ENCODE assay signal across 1 cellular context in genomic region chrX:106726485-106727437, GRCh38.
TF ChIP-seq lines count a peak whose summit lies in the region.

A gene with protein sequence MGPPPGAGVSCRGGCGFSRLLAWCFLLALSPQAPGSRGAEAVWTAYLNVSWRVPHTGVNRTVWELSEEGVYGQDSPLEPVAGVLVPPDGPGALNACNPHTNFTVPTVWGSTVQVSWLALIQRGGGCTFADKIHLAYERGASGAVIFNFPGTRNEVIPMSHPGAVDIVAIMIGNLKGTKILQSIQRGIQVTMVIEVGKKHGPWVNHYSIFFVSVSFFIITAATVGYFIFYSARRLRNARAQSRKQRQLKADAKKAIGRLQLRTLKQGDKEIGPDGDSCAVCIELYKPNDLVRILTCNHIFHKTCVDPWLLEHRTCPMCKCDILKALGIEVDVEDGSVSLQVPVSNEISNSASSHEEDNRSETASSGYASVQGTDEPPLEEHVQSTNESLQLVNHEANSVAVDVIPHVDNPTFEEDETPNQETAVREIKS (plus strand): TSS chrX:106726701. CDS start chrX:106726914, 213 bp downstream.

TF ChIP-seq in HepG2, 621 proteins besides CTCF, POLR2A, EP300 and RAD21 (continued from another document and continues in another):
- TF ChIP-seq ZNF841 (CRISPR knock-in tag; IDR thresholded peaks at IDR 0.05; ENCODE audit: borderline replicate concordance) (no peak), SRSF4 (IDR thresholded peaks at IDR 0.05; ENCODE audit: low read depth, low read length, poor library complexity, severe bottlenecking) (no peak), ETV5 (CRISPR knock-in tag; IDR thresholded peaks at IDR 0.05; ENCODE audit: borderline replicate concordance) (no peak), EED (CRISPR knock-in tag; IDR thresholded peaks at IDR 0.05) (no peak), RFX5 (IDR thresholded peaks at IDR 0.05; ENCODE audit: low read depth, low read length) (no peak), GATAD1 (CRISPR knock-in tag; IDR thresholded peaks at IDR 0.05) (no peak), TCF7 (IDR thresholded peaks at IDR 0.05; ENCODE audit: low read depth) (no peak), MED1 (CRISPR knock-in tag; IDR thresholded peaks at IDR 0.05) (peak; percentile 47), ATF1 (CRISPR knock-in tag; IDR thresholded peaks at IDR 0.05) (no peak), SRF (IDR thresholded peaks at IDR 0.05; ENCODE audit: low read depth, low read length) (no peak), MAFF (IDR thresholded peaks at IDR 0.05; ENCODE audit: low read depth, low read length) (no peak), ZNF784 (CRISPR knock-in tag; IDR thresholded peaks at IDR 0.05; ENCODE audit: borderline replicate concordance) (no peak), ZNF256 (CRISPR knock-in tag; conservative IDR thresholded peaks at IDR 0.05) (0 out of 2 replicates have a peak, but pooled peaks have one; percentile 39), KAT7 (CRISPR knock-in tag; IDR thresholded peaks at IDR 0.05; ENCODE audit: borderline replicate concordance) (peak; percentile 25; the same call in 1 of the 2 replicates), BCL6 (CRISPR knock-in tag; IDR thresholded peaks at IDR 0.05) (0 out of 2 replicates have a peak, but pooled peaks have one; percentile 8), HDAC1 (CRISPR knock-in tag; IDR thresholded peaks at IDR 0.05) (peak; percentile 45), PRMT3 (CRISPR knock-in tag; IDR thresholded peaks at IDR 0.05; ENCODE audit: borderline replicate concordance, low read depth) (no peak), ZNF292 (CRISPR knock-in tag; IDR thresholded peaks at IDR 0.05; ENCODE audit: borderline replicate concordance, low read depth) (0 out of 2 replicates have a peak, but pooled peaks have one; percentile 57), ATM (IDR thresholded peaks at IDR 0.05; ENCODE audit: borderline replicate concordance) (no peak), ZNF326 (CRISPR knock-in tag; IDR thresholded peaks at IDR 0.05; ENCODE audit: borderline replicate concordance) (no peak), ZNF143 (CRISPR knock-in tag; IDR thresholded peaks at IDR 0.05) (no peak), ZNF124 (CRISPR knock-in tag; IDR thresholded peaks at IDR 0.05) (no peak), PBX2 (CRISPR knock-in tag; IDR thresholded peaks at IDR 0.05) (no peak), ZNF451 (CRISPR knock-in tag; IDR thresholded peaks at IDR 0.05) (no peak), SP2 (CRISPR knock-in tag; IDR thresholded peaks at IDR 0.05) (no peak), SIN3A (IDR thresholded peaks at IDR 0.05; ENCODE audit: borderline replicate concordance, low read depth, low read length) (no peak), IRX3 (CRISPR knock-in tag; IDR thresholded peaks at IDR 0.05; ENCODE audit: borderline replicate concordance, low read depth) (no peak), NPAS2 (CRISPR knock-in tag; IDR thresholded peaks at IDR 0.05; ENCODE audit: borderline replicate concordance) (no peak), RARG (CRISPR knock-in tag; IDR thresholded peaks at IDR 0.05; ENCODE audit: low read depth) (no peak), MXI1 (IDR thresholded peaks at IDR 0.05; ENCODE audit: borderline replicate concordance, low read depth, low read length) (peak; percentile 33; the same call in 1 of the 3 replicates), MIXL1 (CRISPR knock-in tag; IDR thresholded peaks at IDR 0.05) (no peak), ZNF878 (CRISPR knock-in tag; IDR thresholded peaks at IDR 0.05) (no peak), DMAP1 (CRISPR knock-in tag; IDR thresholded peaks at IDR 0.05) (0 out of 2 replicates have a peak, but pooled peaks have one; percentile 31), CREB3 (CRISPR knock-in tag; IDR thresholded peaks at IDR 0.05) (no peak), ZNF251 (CRISPR knock-in tag; IDR thresholded peaks at IDR 0.05) (no peak), ZSCAN5A (CRISPR knock-in tag; IDR thresholded peaks at IDR 0.05; ENCODE audit: borderline replicate concordance) (no peak), ZNF557 (CRISPR knock-in tag; IDR thresholded peaks at IDR 0.05) (no peak), ZNF121 (CRISPR knock-in tag; IDR thresholded peaks at IDR 0.05) (0 out of 2 replicates have a peak, but pooled peaks have one; percentile 9), KLF13 (CRISPR knock-in tag; IDR thresholded peaks at IDR 0.05) (no peak)
- TF ChIP-seq, protein P1, sequence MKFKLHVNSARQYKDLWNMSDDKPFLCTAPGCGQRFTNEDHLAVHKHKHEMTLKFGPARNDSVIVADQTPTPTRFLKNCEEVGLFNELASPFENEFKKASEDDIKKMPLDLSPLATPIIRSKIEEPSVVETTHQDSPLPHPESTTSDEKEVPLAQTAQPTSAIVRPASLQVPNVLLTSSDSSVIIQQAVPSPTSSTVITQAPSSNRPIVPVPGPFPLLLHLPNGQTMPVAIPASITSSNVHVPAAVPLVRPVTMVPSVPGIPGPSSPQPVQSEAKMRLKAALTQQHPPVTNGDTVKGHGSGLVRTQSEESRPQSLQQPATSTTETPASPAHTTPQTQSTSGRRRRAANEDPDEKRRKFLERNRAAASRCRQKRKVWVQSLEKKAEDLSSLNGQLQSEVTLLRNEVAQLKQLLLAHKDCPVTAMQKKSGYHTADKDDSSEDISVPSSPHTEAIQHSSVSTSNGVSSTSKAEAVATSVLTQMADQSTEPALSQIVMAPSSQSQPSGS (CRISPR knock-in tag; IDR thresholded peaks at IDR 0.05): peak; percentile 13; the same call in 1 of the 2 replicates
- TF ChIP-seq, protein P2, sequence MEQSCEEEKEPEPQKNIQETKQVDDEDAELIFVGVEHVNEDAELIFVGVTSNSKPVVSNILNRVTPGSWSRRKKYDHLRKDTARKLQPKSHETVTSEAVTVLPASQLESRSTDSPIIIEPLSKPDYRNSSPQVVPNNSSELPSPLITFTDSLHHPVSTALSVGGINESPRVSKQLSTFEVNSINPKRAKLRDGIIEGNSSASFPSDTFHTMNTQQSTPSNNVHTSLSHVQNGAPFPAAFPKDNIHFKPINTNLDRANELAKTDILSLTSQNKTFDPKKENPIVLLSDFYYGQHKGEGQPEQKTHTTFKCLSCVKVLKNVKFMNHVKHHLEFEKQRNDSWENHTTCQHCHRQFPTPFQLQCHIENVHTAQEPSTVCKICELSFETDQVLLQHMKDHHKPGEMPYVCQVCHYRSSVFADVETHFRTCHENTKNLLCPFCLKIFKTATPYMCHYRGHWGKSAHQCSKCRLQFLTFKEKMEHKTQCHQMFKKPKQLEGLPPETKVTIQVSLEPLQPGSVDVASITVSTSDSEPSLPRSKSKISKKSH (CRISPR knock-in tag; IDR thresholded peaks at IDR 0.05; ENCODE audit: borderline replicate concordance): no peak
- TF ChIP-seq, protein P3, sequence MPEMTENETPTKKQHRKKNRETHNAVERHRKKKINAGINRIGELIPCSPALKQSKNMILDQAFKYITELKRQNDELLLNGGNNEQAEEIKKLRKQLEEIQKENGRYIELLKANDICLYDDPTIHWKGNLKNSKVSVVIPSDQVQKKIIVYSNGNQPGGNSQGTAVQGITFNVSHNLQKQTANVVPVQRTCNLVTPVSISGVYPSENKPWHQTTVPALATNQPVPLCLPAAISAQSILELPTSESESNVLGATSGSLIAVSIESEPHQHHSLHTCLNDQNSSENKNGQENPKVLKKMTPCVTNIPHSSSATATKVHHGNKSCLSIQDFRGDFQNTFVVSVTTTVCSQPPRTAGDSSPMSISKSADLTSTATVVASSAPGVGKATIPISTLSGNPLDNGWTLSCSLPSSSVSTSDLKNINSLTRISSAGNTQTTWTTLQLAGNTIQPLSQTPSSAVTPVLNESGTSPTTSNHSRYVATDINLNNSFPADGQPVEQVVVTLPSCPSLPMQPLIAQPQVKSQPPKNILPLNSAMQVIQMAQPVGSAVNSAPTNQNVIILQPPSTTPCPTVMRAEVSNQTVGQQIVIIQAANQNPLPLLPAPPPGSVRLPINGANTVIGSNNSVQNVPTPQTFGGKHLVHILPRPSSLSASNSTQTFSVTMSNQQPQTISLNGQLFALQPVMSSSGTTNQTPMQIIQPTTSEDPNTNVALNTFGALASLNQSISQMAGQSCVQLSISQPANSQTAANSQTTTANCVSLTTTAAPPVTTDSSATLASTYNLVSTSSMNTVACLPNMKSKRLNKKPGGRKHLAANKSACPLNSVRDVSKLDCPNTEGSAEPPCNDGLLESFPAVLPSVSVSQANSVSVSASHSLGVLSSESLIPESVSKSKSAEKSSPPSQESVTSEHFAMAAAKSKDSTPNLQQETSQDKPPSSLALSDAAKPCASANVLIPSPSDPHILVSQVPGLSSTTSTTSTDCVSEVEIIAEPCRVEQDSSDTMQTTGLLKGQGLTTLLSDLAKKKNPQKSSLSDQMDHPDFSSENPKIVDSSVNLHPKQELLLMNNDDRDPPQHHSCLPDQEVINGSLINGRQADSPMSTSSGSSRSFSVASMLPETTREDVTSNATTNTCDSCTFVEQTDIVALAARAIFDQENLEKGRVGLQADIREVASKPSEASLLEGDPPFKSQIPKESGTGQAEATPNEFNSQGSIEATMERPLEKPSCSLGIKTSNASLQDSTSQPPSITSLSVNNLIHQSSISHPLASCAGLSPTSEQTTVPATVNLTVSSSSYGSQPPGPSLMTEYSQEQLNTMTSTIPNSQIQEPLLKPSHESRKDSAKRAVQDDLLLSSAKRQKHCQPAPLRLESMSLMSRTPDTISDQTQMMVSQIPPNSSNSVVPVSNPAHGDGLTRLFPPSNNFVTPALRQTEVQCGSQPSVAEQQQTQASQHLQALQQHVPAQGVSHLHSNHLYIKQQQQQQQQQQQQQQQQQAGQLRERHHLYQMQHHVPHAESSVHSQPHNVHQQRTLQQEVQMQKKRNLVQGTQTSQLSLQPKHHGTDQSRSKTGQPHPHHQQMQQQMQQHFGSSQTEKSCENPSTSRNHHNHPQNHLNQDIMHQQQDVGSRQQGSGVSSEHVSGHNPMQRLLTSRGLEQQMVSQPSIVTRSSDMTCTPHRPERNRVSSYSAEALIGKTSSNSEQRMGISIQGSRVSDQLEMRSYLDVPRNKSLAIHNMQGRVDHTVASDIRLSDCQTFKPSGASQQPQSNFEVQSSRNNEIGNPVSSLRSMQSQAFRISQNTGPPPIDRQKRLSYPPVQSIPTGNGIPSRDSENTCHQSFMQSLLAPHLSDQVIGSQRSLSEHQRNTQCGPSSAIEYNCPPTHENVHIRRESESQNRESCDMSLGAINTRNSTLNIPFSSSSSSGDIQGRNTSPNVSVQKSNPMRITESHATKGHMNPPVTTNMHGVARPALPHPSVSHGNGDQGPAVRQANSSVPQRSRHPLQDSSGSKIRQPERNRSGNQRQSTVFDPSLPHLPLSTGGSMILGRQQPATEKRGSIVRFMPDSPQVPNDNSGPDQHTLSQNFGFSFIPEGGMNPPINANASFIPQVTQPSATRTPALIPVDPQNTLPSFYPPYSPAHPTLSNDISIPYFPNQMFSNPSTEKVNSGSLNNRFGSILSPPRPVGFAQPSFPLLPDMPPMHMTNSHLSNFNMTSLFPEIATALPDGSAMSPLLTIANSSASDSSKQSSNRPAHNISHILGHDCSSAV (CRISPR knock-in tag; IDR thresholded peaks at IDR 0.05; ENCODE audit: borderline replicate concordance): no peak
- TF ChIP-seq, protein P4, sequence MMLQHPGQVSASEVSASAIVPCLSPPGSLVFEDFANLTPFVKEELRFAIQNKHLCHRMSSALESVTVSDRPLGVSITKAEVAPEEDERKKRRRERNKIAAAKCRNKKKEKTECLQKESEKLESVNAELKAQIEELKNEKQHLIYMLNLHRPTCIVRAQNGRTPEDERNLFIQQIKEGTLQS (CRISPR knock-in tag; IDR thresholded peaks at IDR 0.05): no peak
- TF ChIP-seq, protein P5, sequence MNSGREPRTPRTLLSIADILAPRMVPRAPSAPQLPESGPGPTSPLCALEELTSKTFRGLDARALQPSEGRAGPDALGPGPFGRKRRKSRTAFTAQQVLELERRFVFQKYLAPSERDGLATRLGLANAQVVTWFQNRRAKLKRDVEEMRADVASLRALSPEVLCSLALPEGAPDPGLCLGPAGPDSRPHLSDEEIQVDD (CRISPR knock-in tag; IDR thresholded peaks at IDR 0.05; ENCODE audit: borderline replicate concordance): no peak
- TF ChIP-seq, protein P6, sequence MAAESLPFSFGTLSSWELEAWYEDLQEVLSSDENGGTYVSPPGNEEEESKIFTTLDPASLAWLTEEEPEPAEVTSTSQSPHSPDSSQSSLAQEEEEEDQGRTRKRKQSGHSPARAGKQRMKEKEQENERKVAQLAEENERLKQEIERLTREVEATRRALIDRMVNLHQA (CRISPR knock-in tag; IDR thresholded peaks at IDR 0.05): no peak
- TF ChIP-seq, protein P7, sequence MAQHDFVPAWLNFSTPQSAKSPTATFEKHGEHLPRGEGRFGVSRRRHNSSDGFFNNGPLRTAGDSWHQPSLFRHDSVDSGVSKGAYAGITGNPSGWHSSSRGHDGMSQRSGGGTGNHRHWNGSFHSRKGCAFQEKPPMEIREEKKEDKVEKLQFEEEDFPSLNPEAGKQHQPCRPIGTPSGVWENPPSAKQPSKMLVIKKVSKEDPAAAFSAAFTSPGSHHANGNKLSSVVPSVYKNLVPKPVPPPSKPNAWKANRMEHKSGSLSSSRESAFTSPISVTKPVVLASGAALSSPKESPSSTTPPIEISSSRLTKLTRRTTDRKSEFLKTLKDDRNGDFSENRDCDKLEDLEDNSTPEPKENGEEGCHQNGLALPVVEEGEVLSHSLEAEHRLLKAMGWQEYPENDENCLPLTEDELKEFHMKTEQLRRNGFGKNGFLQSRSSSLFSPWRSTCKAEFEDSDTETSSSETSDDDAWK (CRISPR knock-in tag; IDR thresholded peaks at IDR 0.05): no peak
